ENCODE assay signal across 1 cellular context in the genomic region with DNA sequence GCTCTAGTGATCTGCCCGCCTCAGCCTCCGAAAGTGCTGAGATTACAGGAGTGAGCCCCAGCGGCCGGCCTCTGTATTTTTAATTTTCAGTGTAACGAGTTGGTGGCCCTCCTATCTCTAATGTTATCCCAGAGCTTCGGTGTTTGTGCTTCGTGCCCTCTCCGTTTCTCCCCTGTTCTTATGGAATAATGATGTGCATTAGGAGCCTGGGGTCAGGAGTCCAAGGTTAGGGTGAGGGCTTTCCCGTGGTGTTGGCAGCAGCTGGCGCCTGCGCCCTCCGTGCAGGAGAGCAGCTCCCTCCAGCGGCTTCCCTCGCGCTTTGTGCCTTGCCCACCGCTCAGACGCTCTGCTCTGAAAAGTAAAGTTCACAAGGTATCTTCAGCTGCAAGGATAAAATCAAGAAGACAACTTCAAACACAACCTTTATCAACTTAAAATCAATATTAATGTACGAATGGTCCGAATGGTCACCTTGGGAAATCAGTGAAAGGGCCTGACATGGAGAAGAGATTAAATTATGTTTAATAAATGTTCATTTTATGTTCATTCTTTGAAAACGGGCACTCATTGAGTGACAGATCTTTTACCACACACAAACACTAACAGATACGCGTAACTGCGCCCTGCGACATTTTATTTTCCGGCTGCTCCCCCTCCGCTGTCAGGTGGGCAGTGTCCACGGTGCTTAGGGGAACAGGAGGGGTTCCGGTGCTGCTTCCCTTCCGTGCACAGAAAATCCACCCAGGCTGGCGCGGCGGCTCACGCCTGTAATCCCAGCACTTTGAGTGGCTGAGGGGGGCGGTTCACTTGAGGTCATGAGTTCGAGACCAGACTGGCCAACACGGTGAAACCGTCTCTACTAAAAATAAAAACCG.
TF ChIP-seq lines count a peak whose summit lies in the region.

No MANE protein-coding gene starts in this region.

TF ChIP-seq in GM12878, 131 proteins besides CTCF, POLR2A, EP300 and RAD21 (continued from another document):
- TF ChIP-seq, protein P1, sequence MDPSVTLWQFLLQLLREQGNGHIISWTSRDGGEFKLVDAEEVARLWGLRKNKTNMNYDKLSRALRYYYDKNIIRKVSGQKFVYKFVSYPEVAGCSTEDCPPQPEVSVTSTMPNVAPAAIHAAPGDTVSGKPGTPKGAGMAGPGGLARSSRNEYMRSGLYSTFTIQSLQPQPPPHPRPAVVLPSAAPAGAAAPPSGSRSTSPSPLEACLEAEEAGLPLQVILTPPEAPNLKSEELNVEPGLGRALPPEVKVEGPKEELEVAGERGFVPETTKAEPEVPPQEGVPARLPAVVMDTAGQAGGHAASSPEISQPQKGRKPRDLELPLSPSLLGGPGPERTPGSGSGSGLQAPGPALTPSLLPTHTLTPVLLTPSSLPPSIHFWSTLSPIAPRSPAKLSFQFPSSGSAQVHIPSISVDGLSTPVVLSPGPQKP (IDR thresholded peaks at IDR 0.05; ENCODE audit: low read depth, low read length) = no peak
- TF ChIP-seq MEF2A (IDR thresholded peaks at IDR 0.05; ENCODE audit: insufficient read depth, low read depth, low read length) = no peak
- TF ChIP-seq ZNF207 (IDR thresholded peaks at IDR 0.05; ENCODE audit: borderline replicate concordance) = no peak
- TF ChIP-seq BHLHE40 (IDR thresholded peaks at IDR 0.05; ENCODE audit: borderline replicate concordance in 1 of 2, low read depth in 2 of 2, low read length in 1 of 2) = 0 out of 4 replicates have a peak, but pooled peaks of 1 of the 2 experiments have one; percentile 5
- TF ChIP-seq ASH2L (IDR thresholded peaks at IDR 0.05; ENCODE audit: borderline replicate concordance, low read depth) = no peak
- TF ChIP-seq, protein P2, sequence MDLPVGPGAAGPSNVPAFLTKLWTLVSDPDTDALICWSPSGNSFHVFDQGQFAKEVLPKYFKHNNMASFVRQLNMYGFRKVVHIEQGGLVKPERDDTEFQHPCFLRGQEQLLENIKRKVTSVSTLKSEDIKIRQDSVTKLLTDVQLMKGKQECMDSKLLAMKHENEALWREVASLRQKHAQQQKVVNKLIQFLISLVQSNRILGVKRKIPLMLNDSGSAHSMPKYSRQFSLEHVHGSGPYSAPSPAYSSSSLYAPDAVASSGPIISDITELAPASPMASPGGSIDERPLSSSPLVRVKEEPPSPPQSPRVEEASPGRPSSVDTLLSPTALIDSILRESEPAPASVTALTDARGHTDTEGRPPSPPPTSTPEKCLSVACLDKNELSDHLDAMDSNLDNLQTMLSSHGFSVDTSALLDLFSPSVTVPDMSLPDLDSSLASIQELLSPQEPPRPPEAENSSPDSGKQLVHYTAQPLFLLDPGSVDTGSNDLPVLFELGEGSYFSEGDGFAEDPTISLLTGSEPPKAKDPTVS (IDR thresholded peaks at IDR 0.05; ENCODE audit: low read depth, low read length) = no peak
- 0 out of 2 replicates have a peak, but pooled peaks have one; percentile 23 for TF ChIP-seq NRF1 (conservative IDR thresholded peaks at IDR 0.05; ENCODE audit: low read depth, low read length)
- TF ChIP-seq NR2C1 (IDR thresholded peaks at IDR 0.05) = no peak
- TF ChIP-seq NFYA (IDR thresholded peaks at IDR 0.05; ENCODE audit: borderline replicate concordance, low read depth, low read length) = no peak
- no peak for TF ChIP-seq CHD1 (IDR thresholded peaks at IDR 0.05; ENCODE audit: low read depth, low read length)
- TF ChIP-seq SIX5 (IDR thresholded peaks at IDR 0.05; ENCODE audit: low read depth, low read length, severe bottlenecking) = no peak
- no peak for TF ChIP-seq CREB1 (IDR thresholded peaks at IDR 0.05; ENCODE audit: low read depth)
- no peak for TF ChIP-seq ZBTB33 (IDR thresholded peaks at IDR 0.05)
- TF ChIP-seq, protein P3, sequence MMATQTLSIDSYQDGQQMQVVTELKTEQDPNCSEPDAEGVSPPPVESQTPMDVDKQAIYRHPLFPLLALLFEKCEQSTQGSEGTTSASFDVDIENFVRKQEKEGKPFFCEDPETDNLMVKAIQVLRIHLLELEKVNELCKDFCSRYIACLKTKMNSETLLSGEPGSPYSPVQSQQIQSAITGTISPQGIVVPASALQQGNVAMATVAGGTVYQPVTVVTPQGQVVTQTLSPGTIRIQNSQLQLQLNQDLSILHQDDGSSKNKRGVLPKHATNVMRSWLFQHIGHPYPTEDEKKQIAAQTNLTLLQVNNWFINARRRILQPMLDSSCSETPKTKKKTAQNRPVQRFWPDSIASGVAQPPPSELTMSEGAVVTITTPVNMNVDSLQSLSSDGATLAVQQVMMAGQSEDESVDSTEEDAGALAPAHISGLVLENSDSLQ (IDR thresholded peaks at IDR 0.05) = peak; percentile 83
- 0 out of 2 replicates have a peak, but pooled peaks have one; percentile 23 for TF ChIP-seq NKRF (conservative IDR thresholded peaks at IDR 0.05)
- TF ChIP-seq E4F1 (IDR thresholded peaks at IDR 0.05; ENCODE audit: borderline replicate concordance, partially characterized antibody) = no peak
- TF ChIP-seq ZNF217 (IDR thresholded peaks at IDR 0.05) = no peak
TF ChIP-seq in GM12878: peak in this region for 7.
